13 cellular contexts compared by ENCODE assay signal in genomic region chr6:106178900-106179299, GRCh38.
"Had no signal": no experiment of that assay in that cellular context is flagged by ENCODE, and none has a peak within 500 bp of the region (broad histone marks: within the 10 kb centered on the region; RNA-seq: fewer than 3 reads in every experiment).

No MANE protein-coding gene starts in this region.

- H3K9me3 ChIP-seq: pancreas, upper lobe of left lung had no signal

- H3K4me3 ChIP-seq: pancreas, upper lobe of left lung had no signal

- H3K4me1 Mint-ChIP-seq: mesothelial cell of epicardium had no signal

- DNase-seq: activated CD4-positive, CD25-positive, alpha-beta regulatory T cell treated with anti-CD3 and anti-CD28 coated beads, Interleukin-2, amount 50 U/mL, for 72 hours; activated T-cell treated with anti-CD3 and anti-CD28 coated beads for 4 hours; cerebellar nuclear complex; endodermal cell; hypothalamus; pancreas; stimulated activated CD4-positive, alpha-beta T cell treated with anti-CD3 and anti-CD28 coated beads, Interleukin-4, amount 100 ng/mL, for 1 hour; stimulated activated CD8-positive, alpha-beta memory T cell treated with anti-CD3 and anti-CD28 coated beads, Interleukin-4, amount 100 ng/mL, for 48 hours; upper lobe of left lung had no signal

- H3K27ac Mint-ChIP-seq: activated naive CD4-positive, alpha-beta T cell treated with anti-CD3 and anti-CD28 coated beads, Interleukin-2, amount 50 U/mL, for 72 hours; endodermal cell; mesothelial cell of epicardium; stimulated activated naive CD8-positive, alpha-beta T cell treated with anti-CD3 and anti-CD28 coated beads, Interleukin-15, Interleukin-2, amounts not matched to agents 100 ng/mL and 50 ng/mL, for 24 hours had no signal

- H3K36me3 ChIP-seq: pancreas, upper lobe of left lung had no signal

- H3K4me3 Mint-ChIP-seq: endodermal cell; mesothelial cell of epicardium; stimulated activated naive CD8-positive, alpha-beta T cell treated with anti-CD3 and anti-CD28 coated beads, Interleukin-15, Interleukin-2, amounts not matched to agents 100 ng/mL and 50 ng/mL, for 24 hours had no signal

- H3K27me3 ChIP-seq: pancreas, upper lobe of left lung had no signal

- H3K4me1 ChIP-seq: pancreas, upper lobe of left lung had no signal

- H3K9me3 Mint-ChIP-seq: endodermal cell; mesothelial cell of epicardium; stimulated activated naive CD8-positive, alpha-beta T cell treated with anti-CD3 and anti-CD28 coated beads, Interleukin-15, Interleukin-2, amounts not matched to agents 100 ng/mL and 50 ng/mL, for 24 hours had no signal

- H3K27ac ChIP-seq: pancreas, upper lobe of left lung had no signal

- H3K36me3 Mint-ChIP-seq: mesothelial cell of epicardium had no signal

- FAIRE-seq: pancreas, TTC549 had no signal
